8 cellular contexts compared by ENCODE assay signal in genomic region chr1:155176544-155177071, GRCh38. TPM values are rescaled to one million over a fixed set of nuclear protein-coding genes. Genes with fewer than 3 reads are reported as not detected.
DNase-seq lines count a peak whose midpoint lies in the region; ATAC-seq and TF ChIP-seq lines count a peak whose summit lies in the region.

No MANE protein-coding gene starts in this region.

- DNase-seq in D341Med (ENCODE audit: low spot score) (peak; percentile 91), KBM-7 (peak; percentile 81), endothelial cell (ENCODE audit: low spot score) (peak; percentile 86), middle frontal gyrus (ENCODE audit: extremely low spot score, low spot score) (peak; percentile 79)
- DNase-seq in activated CD8-positive, alpha-beta memory T cell treated with anti-CD3 and anti-CD28 coated beads, Interleukin-2, amount 10 ng/mL, durations not matched to agents 7 days and 5 days, result peak; percentile 89
- DNase-seq in stimulated activated CD8-positive, alpha-beta memory T cell treated with anti-CD3 and anti-CD28 coated beads, Interleukin-7, amount 100 ng/mL, for 24 hours (ENCODE audit: low read depth), result peak; percentile 81

- H3K27me3 Mint-ChIP-seq in activated CD8-positive, alpha-beta memory T cell treated with anti-CD3 and anti-CD28 coated beads, Interleukin-2, amount 10 ng/mL, durations not matched to agents 7 days and 5 days, result no peaks in the 10 kb centered on the region
- peaks cover 8% of the 10 kb centered on the region for H3K27me3 Mint-ChIP-seq in endothelial cell (ENCODE audit: unreplicated experiment)

- no peaks in the 10 kb centered on the region for H4K20me1 ChIP-seq in OCI-LY3 (ENCODE audit: insufficient read depth, low read length)

- H3K4me3 Mint-ChIP-seq in activated CD8-positive, alpha-beta memory T cell treated with anti-CD3 and anti-CD28 coated beads, Interleukin-2, amount 10 ng/mL, durations not matched to agents 7 days and 5 days, result peak overlapping the region; percentile 16
- peak overlapping the region; percentile 14 for H3K4me3 Mint-ChIP-seq in endothelial cell (ENCODE audit: unreplicated experiment)

- no peak overlapping the region for H2AFZ ChIP-seq in OCI-LY3 (ENCODE audit: low read depth, low read length)

- H3K27ac Mint-ChIP-seq in activated CD8-positive, alpha-beta memory T cell treated with anti-CD3 and anti-CD28 coated beads, Interleukin-2, amount 10 ng/mL, durations not matched to agents 7 days and 5 days, result peak overlapping the region; percentile 72
- peak overlapping the region; percentile 64 for H3K27ac Mint-ChIP-seq in endothelial cell (ENCODE audit: unreplicated experiment)

- H3K27ac ChIP-seq in OCI-LY3 (ENCODE audit: low read length), result no peak overlapping the region

- no peak overlapping the region for H3K9ac ChIP-seq in OCI-LY3 (ENCODE audit: low read length)

- CTCF ChIA-PET in activated CD8-positive, alpha-beta memory T cell treated with anti-CD3 and anti-CD28 coated beads, Interleukin-2, amount 10 ng/mL, durations not matched to agents 7 days and 5 days (lab: Charles Lee), result interaction anchor here (0.7 to 13.0 kb wide), 19 partner anchors 8 to 416 kb away, joined by 3 to 295 read pairs (median 4); partner anchors contain the start of genes FDPS, MTX1 and THBS3

- H3K4me2 ChIP-seq in OCI-LY3 (ENCODE audit: low read length), result 0 out of 2 replicates have a peak overlapping the region, but pooled peaks have one; percentile 5

- H3K4me3 ChIP-seq in OCI-LY3 (ENCODE audit: low read length), result no peak overlapping the region

- H3K36me3 ChIP-seq in OCI-LY3 (replicated peaks; ENCODE audit: low read depth, low read length), result peaks cover 17% of the 10 kb centered on the region

- in situ Hi-C loops in KBM-7 (cut with MboI; ENCODE audit: low pct_unique_long_range_greater_than_20kb, low sequenced_read_pairs), result no loop called here

- H3K27me3 ChIP-seq in OCI-LY3 (ENCODE audit: low read depth, low read length), result no peaks in the 10 kb centered on the region

- no peaks in the 10 kb centered on the region for H3K9me3 Mint-ChIP-seq in activated CD8-positive, alpha-beta memory T cell treated with anti-CD3 and anti-CD28 coated beads, Interleukin-2, amount 10 ng/mL, durations not matched to agents 7 days and 5 days (ENCODE audit: low read depth)
- H3K9me3 Mint-ChIP-seq in endothelial cell (ENCODE audit: unreplicated experiment), result no peaks in the 10 kb centered on the region

- H3K79me2 ChIP-seq in OCI-LY3 (ENCODE audit: low read length), result peaks cover 13% of the 10 kb centered on the region

- no peaks in the 10 kb centered on the region for H3K9me3 ChIP-seq in OCI-LY3 (ENCODE audit: insufficient read depth, low read length)

- TF ChIP-seq CTCF in OCI-LY3 (IDR thresholded peaks at IDR 0.05; ENCODE audit: low read depth, low read length) (peak; percentile 96), endothelial cell (IDR thresholded peaks at IDR 0.05; ENCODE audit: unreplicated experiment) (peak; percentile 81)

- H3K4me1 ChIP-seq in OCI-LY3 (ENCODE audit: low read length), result peaks cover 29% of the 10 kb centered on the region

- H3K36me3 Mint-ChIP-seq in activated CD8-positive, alpha-beta memory T cell treated with anti-CD3 and anti-CD28 coated beads, Interleukin-2, amount 10 ng/mL, durations not matched to agents 7 days and 5 days, result peaks cover 16% of the 10 kb centered on the region
- peaks cover 28% of the 10 kb centered on the region for H3K36me3 Mint-ChIP-seq in endothelial cell (ENCODE audit: low read depth, unreplicated experiment)

- peak; percentile 27 for ATAC-seq in activated CD8-positive, alpha-beta memory T cell treated with anti-CD3 and anti-CD28 coated beads, Interleukin-2, amount 10 ng/mL, durations not matched to agents 7 days and 5 days
- ATAC-seq in HG02870 (IDR thresholded peaks at IDR 0.05; ENCODE audit: unreplicated experiment), result no peak

- H3K4me1 Mint-ChIP-seq in activated CD8-positive, alpha-beta memory T cell treated with anti-CD3 and anti-CD28 coated beads, Interleukin-2, amount 10 ng/mL, durations not matched to agents 7 days and 5 days, result peaks cover 47% of the 10 kb centered on the region
- H3K4me1 Mint-ChIP-seq in endothelial cell (ENCODE audit: unreplicated experiment), result peaks cover 30% of the 10 kb centered on the region

RNA-seq across cellular contexts. Expression of gene TRIM46, which starts 3.0 kb away (rescaled TPM):
- total RNA-seq in activated CD8-positive, alpha-beta memory T cell treated with anti-CD3 and anti-CD28 coated beads, Interleukin-2, amount 10 ng/mL, durations not matched to agents 7 days and 5 days, result 10 to 100 TPM; 11.2 to 16.1 TPM
- total RNA-seq in endothelial cell (ENCODE audit: unreplicated experiment), result 8.5 TPM

RNA-seq across cellular contexts. Expression of gene KRTCAP2, which starts 3.5 kb away (rescaled TPM):
- 100 to 1,000 TPM; 166 to 177 TPM for total RNA-seq in activated CD8-positive, alpha-beta memory T cell treated with anti-CD3 and anti-CD28 coated beads, Interleukin-2, amount 10 ng/mL, durations not matched to agents 7 days and 5 days
- total RNA-seq in endothelial cell (ENCODE audit: unreplicated experiment), result 173 TPM

RNA-seq across cellular contexts. Expression of gene THBS3, which starts 31.1 kb away (rescaled TPM):
- 10 to 100 TPM; 14.3 to 23.5 TPM for total RNA-seq in activated CD8-positive, alpha-beta memory T cell treated with anti-CD3 and anti-CD28 coated beads, Interleukin-2, amount 10 ng/mL, durations not matched to agents 7 days and 5 days
- 35.5 TPM for total RNA-seq in endothelial cell (ENCODE audit: unreplicated experiment)

RNA-seq across cellular contexts. Expression of gene MTX1, which starts 31.9 kb away (rescaled TPM):
- 10 to 100 TPM; 39.0 to 48.6 TPM for total RNA-seq in activated CD8-positive, alpha-beta memory T cell treated with anti-CD3 and anti-CD28 coated beads, Interleukin-2, amount 10 ng/mL, durations not matched to agents 7 days and 5 days
- total RNA-seq in endothelial cell (ENCODE audit: unreplicated experiment), result 38.8 TPM

RNA-seq across cellular contexts. Expression of gene DPM3, which starts 36.3 kb away (rescaled TPM):
- 10 to 100 TPM; 54.2 to 57.0 TPM for total RNA-seq in activated CD8-positive, alpha-beta memory T cell treated with anti-CD3 and anti-CD28 coated beads, Interleukin-2, amount 10 ng/mL, durations not matched to agents 7 days and 5 days
- 39.2 TPM for total RNA-seq in endothelial cell (ENCODE audit: unreplicated experiment)
